Comparison of ENCODE assay signal across 1 cellular context in the genomic region with DNA sequence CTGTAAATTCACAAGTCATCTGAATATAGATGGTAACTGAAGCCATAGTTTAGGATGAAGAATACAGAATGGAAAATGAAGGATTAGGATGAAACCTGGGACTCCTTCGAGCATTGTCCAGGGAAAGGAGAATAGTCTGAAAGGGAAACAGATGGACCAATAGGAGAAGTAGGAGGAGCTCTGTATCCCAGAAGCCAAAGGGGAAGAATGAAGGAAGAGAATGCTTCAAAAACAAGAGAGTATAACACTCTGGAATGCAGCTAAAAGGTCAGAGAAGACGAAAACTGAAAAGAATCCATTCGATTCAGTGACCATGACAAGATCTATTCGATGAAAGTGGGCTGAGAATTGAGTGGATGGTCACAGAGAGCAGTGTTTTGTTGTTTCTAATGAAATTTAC.
TF ChIP-seq lines count a peak whose summit lies in the region.

No MANE protein-coding gene starts in this region.

TF ChIP-seq in HepG2, 621 proteins besides CTCF, POLR2A, EP300 and RAD21:
- TF ChIP-seq BRF2 (CRISPR knock-in tag; IDR thresholded peaks at IDR 0.05) (no peak), ZNF510 (CRISPR knock-in tag; IDR thresholded peaks at IDR 0.05; ENCODE audit: low read depth) (no peak), SAP130 (CRISPR knock-in tag; IDR thresholded peaks at IDR 0.05; ENCODE audit: low read depth) (peak; percentile 42), ZNF839 (CRISPR knock-in tag; IDR thresholded peaks at IDR 0.05; ENCODE audit: borderline replicate concordance) (no peak), POLR2AphosphoS5 (IDR thresholded peaks at IDR 0.05; ENCODE audit: low read depth, low read length) (peak; percentile 16; the same call in 1 of the 2 replicates), BCLAF1 (IDR thresholded peaks at IDR 0.05) (no peak), ZNF720 (CRISPR knock-in tag; IDR thresholded peaks at IDR 0.05) (no peak), SIN3B (IDR thresholded peaks at IDR 0.05; ENCODE audit: low read length) (no peak), SP5 (CRISPR knock-in tag; IDR thresholded peaks at IDR 0.05; ENCODE audit: borderline replicate concordance, low read depth) (0 out of 2 replicates have a peak, but pooled peaks have one; percentile 21), MED8 (CRISPR knock-in tag; IDR thresholded peaks at IDR 0.05; ENCODE audit: insufficient replicate concordance) (no peak), ZNF558 (CRISPR knock-in tag; IDR thresholded peaks at IDR 0.05; ENCODE audit: borderline replicate concordance) (no peak), NFE2 (CRISPR knock-in tag; IDR thresholded peaks at IDR 0.05) (no peak), ZNF788 (CRISPR knock-in tag; IDR thresholded peaks at IDR 0.05; ENCODE audit: borderline replicate concordance) (no peak), ELF3 (CRISPR knock-in tag; IDR thresholded peaks at IDR 0.05) (0 out of 2 replicates have a peak, but pooled peaks have one; percentile 43), CREB1 (IDR thresholded peaks at IDR 0.05) (no peak), CREB1 (CRISPR knock-in tag; IDR thresholded peaks at IDR 0.05) (0 out of 2 replicates have a peak, but pooled peaks have one; percentile 23), ZNF20 (CRISPR knock-in tag; IDR thresholded peaks at IDR 0.05) (no peak), DDIT3 (CRISPR knock-in tag; IDR thresholded peaks at IDR 0.05) (no peak), TEAD2 (CRISPR knock-in tag; IDR thresholded peaks at IDR 0.05) (no peak), LCORL (IDR thresholded peaks at IDR 0.05) (no peak), LCORL (CRISPR knock-in tag; IDR thresholded peaks at IDR 0.05) (no peak; the same call in 1 of the 2 replicates), ZNF12 (CRISPR knock-in tag; IDR thresholded peaks at IDR 0.05) (peak; percentile 95), ZBTB1 (CRISPR knock-in tag; IDR thresholded peaks at IDR 0.05; ENCODE audit: borderline replicate concordance) (no peak), NONO (IDR thresholded peaks at IDR 0.05) (no peak), NONO (CRISPR knock-in tag; conservative IDR thresholded peaks at IDR 0.05) (no peak), ZNF260 (CRISPR knock-in tag; IDR thresholded peaks at IDR 0.05; ENCODE audit: borderline replicate concordance, low read depth) (no peak), NR3C1 (CRISPR knock-in tag; IDR thresholded peaks at IDR 0.05) (no peak)
- TF ChIP-seq, protein P1, sequence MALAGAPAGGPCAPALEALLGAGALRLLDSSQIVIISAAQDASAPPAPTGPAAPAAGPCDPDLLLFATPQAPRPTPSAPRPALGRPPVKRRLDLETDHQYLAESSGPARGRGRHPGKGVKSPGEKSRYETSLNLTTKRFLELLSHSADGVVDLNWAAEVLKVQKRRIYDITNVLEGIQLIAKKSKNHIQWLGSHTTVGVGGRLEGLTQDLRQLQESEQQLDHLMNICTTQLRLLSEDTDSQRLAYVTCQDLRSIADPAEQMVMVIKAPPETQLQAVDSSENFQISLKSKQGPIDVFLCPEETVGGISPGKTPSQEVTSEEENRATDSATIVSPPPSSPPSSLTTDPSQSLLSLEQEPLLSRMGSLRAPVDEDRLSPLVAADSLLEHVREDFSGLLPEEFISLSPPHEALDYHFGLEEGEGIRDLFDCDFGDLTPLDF (CRISPR knock-in tag; IDR thresholded peaks at IDR 0.05) = no peak
- TF ChIP-seq, protein P2, sequence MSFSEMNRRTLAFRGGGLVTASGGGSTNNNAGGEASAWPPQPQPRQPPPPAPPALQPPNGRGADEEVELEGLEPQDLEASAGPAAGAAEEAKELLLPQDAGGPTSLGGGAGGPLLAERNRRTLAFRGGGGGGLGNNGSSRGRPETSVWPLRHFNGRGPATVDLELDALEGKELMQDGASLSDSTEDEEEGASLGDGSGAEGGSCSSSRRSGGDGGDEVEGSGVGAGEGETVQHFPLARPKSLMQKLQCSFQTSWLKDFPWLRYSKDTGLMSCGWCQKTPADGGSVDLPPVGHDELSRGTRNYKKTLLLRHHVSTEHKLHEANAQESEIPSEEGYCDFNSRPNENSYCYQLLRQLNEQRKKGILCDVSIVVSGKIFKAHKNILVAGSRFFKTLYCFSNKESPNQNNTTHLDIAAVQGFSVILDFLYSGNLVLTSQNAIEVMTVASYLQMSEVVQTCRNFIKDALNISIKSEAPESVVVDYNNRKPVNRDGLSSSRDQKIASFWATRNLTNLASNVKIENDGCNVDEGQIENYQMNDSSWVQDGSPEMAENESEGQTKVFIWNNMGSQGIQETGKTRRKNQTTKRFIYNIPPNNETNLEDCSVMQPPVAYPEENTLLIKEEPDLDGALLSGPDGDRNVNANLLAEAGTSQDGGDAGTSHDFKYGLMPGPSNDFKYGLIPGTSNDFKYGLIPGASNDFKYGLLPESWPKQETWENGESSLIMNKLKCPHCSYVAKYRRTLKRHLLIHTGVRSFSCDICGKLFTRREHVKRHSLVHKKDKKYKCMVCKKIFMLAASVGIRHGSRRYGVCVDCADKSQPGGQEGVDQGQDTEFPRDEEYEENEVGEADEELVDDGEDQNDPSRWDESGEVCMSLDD (CRISPR knock-in tag; IDR thresholded peaks at IDR 0.05; ENCODE audit: borderline replicate concordance) = no peak
- TF ChIP-seq, protein P3, sequence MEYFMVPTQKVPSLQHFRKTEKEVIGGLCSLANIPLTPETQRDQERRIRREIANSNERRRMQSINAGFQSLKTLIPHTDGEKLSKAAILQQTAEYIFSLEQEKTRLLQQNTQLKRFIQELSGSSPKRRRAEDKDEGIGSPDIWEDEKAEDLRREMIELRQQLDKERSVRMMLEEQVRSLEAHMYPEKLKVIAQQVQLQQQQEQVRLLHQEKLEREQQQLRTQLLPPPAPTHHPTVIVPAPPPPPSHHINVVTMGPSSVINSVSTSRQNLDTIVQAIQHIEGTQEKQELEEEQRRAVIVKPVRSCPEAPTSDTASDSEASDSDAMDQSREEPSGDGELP (IDR thresholded peaks at IDR 0.05; ENCODE audit: borderline replicate concordance, low read depth) = no peak
- TF ChIP-seq, protein P4, sequence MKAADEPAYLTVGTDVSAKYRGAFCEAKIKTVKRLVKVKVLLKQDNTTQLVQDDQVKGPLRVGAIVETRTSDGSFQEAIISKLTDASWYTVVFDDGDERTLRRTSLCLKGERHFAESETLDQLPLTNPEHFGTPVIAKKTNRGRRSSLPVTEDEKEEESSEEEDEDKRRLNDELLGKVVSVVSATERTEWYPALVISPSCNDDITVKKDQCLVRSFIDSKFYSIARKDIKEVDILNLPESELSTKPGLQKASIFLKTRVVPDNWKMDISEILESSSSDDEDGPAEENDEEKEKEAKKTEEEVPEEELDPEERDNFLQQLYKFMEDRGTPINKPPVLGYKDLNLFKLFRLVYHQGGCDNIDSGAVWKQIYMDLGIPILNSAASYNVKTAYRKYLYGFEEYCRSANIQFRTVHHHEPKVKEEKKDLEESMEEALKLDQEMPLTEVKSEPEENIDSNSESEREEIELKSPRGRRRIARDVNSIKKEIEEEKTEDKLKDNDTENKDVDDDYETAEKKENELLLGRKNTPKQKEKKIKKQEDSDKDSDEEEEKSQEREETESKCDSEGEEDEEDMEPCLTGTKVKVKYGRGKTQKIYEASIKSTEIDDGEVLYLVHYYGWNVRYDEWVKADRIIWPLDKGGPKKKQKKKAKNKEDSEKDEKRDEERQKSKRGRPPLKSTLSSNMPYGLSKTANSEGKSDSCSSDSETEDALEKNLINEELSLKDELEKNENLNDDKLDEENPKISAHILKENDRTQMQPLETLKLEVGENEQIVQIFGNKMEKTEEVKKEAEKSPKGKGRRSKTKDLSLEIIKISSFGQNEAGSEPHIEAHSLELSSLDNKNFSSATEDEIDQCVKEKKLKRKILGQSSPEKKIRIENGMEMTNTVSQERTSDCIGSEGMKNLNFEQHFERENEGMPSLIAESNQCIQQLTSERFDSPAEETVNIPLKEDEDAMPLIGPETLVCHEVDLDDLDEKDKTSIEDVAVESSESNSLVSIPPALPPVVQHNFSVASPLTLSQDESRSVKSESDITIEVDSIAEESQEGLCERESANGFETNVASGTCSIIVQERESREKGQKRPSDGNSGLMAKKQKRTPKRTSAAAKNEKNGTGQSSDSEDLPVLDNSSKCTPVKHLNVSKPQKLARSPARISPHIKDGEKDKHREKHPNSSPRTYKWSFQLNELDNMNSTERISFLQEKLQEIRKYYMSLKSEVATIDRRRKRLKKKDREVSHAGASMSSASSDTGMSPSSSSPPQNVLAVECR (CRISPR knock-in tag; IDR thresholded peaks at IDR 0.05; ENCODE audit: borderline replicate concordance) = no peak
